In genomic region chr16:26563018-26563417, GRCh38 we compare ENCODE assay signal across 28 cellular contexts.
"Had no signal": no experiment of that assay in that cellular context is flagged by ENCODE, and none has a peak within 500 bp of the region (broad histone marks: within the 10 kb centered on the region; RNA-seq: fewer than 3 reads in every experiment).

No MANE protein-coding gene starts in this region.

- H3K4me3 ChIP-seq: colonic mucosa, coronary artery, dorsolateral prefrontal cortex, esophagus muscularis mucosa, esophagus squamous epithelium, gastrocnemius medialis, gastroesophageal sphincter, heart left ventricle, heart right ventricle had no signal

- H3K27ac ChIP-seq: colonic mucosa, coronary artery, dorsolateral prefrontal cortex, epithelial cell of prostate, esophagus muscularis mucosa, esophagus squamous epithelium, foreskin keratinocyte, gastrocnemius medialis, gastroesophageal sphincter, heart left ventricle, heart right ventricle had no signal

- FAIRE-seq: colon, endometrium, endothelial cell of umbilical vein, frontal cortex had no signal

- H3K9me3 ChIP-seq: colonic mucosa, esophagus squamous epithelium, gastrocnemius medialis, gastroesophageal sphincter, heart left ventricle had no signal

- H3K36me3 ChIP-seq: colonic mucosa, esophagus muscularis mucosa, esophagus squamous epithelium, gastrocnemius medialis, gastroesophageal sphincter, heart left ventricle, heart right ventricle had no signal

- H3K4me1 ChIP-seq: colonic mucosa, esophagus muscularis mucosa, esophagus squamous epithelium, foreskin keratinocyte, gastrocnemius medialis, gastroesophageal sphincter, heart left ventricle, heart right ventricle had no signal

- DNase-seq: colonic mucosa; cortex of kidney; dermis blood vessel endothelial cell; dorsolateral prefrontal cortex; effector CD4-positive, alpha-beta T cell; effector CD8-positive, alpha-beta T cell; effector memory CD4-positive, alpha-beta T cell; effector memory CD8-positive, alpha-beta T cell; endodermal cell; erythroblast; esophagus squamous epithelium; foreskin fibroblast; foreskin keratinocyte; foreskin melanocyte; gastrocnemius medialis; glutamatergic neuron; head of caudate nucleus; heart left ventricle; heart right ventricle had no signal

- H3K27me3 ChIP-seq: colonic mucosa, esophagus squamous epithelium, foreskin keratinocyte, gastrocnemius medialis had no signal

- ATAC-seq: effector memory CD8-positive, alpha-beta T cell; esophagus mucosa; foreskin keratinocyte; gastrocnemius medialis; gastroesophageal sphincter; heart left ventricle; heart right ventricle had no signal
